8 cellular contexts compared by ENCODE assay signal in the genomic region with DNA sequence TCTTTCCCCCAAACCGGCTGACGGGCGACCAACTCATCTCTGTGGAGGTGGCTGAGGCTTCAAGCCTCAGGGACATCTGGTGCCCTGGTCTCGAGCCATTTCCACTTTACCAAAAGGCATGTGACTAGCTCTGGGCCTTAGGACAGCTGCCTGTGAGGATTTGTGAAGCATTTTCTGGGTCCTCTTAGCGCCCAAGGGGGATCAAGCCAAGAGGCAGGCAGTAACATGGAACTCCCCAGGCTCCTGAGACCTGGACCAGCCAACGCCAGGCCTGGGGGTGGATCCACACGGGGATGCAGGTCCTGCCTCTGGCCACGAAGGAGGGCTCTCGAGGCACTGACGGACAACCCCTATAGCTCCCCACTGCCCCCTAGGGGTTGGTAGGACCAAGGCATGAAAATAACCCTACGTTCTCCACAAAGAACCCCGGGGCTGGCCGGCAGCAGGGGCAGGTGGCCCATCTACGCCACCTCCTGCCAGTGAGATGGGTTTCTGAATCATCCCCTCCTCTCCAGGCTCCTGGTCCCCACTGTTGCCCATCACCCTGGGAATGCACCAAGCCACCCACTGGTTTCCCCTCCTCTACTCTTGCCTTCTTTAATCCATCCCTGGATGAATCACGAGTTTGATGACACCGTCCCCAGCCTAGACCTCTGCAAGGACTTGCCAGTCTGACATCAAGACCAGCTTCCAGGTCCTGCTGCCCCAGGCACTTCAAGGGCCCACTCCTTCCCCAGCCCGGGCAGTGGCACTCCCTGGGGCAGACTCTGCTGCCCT. TPM values are rescaled to one million over a fixed set of nuclear protein-coding genes. Genes with fewer than 3 reads are reported as not detected.
A peak's percentile ranks its signal among the peaks of the same experiment; 100 is the strongest.
DNase-seq lines count a peak whose midpoint lies in the region; ATAC-seq and TF ChIP-seq lines count a peak whose summit lies in the region.

No MANE protein-coding gene starts in this region.

- H3K79me2 ChIP-seq in OCI-LY7 (ENCODE audit: insufficient read depth, low read depth, low read length): no peaks in the 10 kb centered on the region

- H3K4me2 ChIP-seq in OCI-LY7 (ENCODE audit: low read length): no peak overlapping the region

- H3K27ac ChIP-seq in A673 (ENCODE audit: low read depth, low read length, poor library complexity, severe bottlenecking) (no peak overlapping the region), OCI-LY7 (ENCODE audit: low read depth, low read length, poor library complexity, severe bottlenecking) (no peak overlapping the region), colonic mucosa (no peak overlapping the region)

- CTCF ChIA-PET in A673 (lab: Charles Lee) (interaction anchor here (0.6 kb wide), 1 partner anchor 32 kb away, joined by 3 read pairs; no protein-coding TSS in a partner anchor), OCI-LY7 (lab: Charles Lee; ENCODE audit: unreplicated experiment) (no interaction called here)

- DNase-seq in A673 (ENCODE audit: low spot score) (peak; percentile 54), GM12864 (ENCODE audit: low read depth) (no peak), OCI-LY7 (ENCODE audit: low spot score) (peak; percentile 72), colonic mucosa (peak; percentile 38), medulla oblongata (ENCODE audit: extremely low spot score) (peak; percentile 14), NCI-H345 (lab: John Stamatoyannopoulos, UW) (no peak)

- no peaks in the 10 kb centered on the region for H4K20me1 ChIP-seq in OCI-LY7 (ENCODE audit: insufficient read depth, low read length)

- no peaks in the 10 kb centered on the region for H3K27me3 ChIP-seq in A673 (replicated peaks; ENCODE audit: insufficient read depth, low read depth, low read length, poor library complexity)
- H3K27me3 ChIP-seq in colonic mucosa: no peaks in the 10 kb centered on the region

- ATAC-seq in HG03521 (IDR thresholded peaks at IDR 0.05; ENCODE audit: unreplicated experiment): no peak
- ATAC-seq in HG02884 (IDR thresholded peaks at IDR 0.05; ENCODE audit: unreplicated experiment): no peak

- H3K36me3 ChIP-seq in A673 (ENCODE audit: insufficient read depth, low read length, poor library complexity, severe bottlenecking) (no peaks in the 10 kb centered on the region), OCI-LY7 (ENCODE audit: insufficient read depth, low read length) (peaks cover 25% of the 10 kb centered on the region), colonic mucosa (peaks cover 6% of the 10 kb centered on the region)

- TF ChIP-seq CTCF in A673 (conservative IDR thresholded peaks at IDR 0.05; ENCODE audit: low read depth, low read length): peak; percentile 62
- peak; percentile 70 for TF ChIP-seq CTCF in GM12864 (IDR thresholded peaks at IDR 0.05; ENCODE audit: low read depth, low read length, missing control alignments)
- peak; percentile 79 for TF ChIP-seq CTCF in OCI-LY7 (conservative IDR thresholded peaks at IDR 0.05; ENCODE audit: low read length)
- peak; percentile 28 for TF ChIP-seq CTCF in colonic mucosa (IDR thresholded peaks at IDR 0.05)

- H3K9me2 ChIP-seq in OCI-LY7 (ENCODE audit: insufficient read depth, low read length): no peaks in the 10 kb centered on the region

- POLR2A ChIA-PET in A673 (lab: Charles Lee; ENCODE audit: low non-redundant PET) (no interaction called here), OCI-LY7 (lab: Charles Lee) (no interaction called here)

- H3K4me1 ChIP-seq in A673 (ENCODE audit: insufficient read depth, low read length, poor library complexity, severe bottlenecking) (no peaks in the 10 kb centered on the region), OCI-LY7 (ENCODE audit: insufficient read depth, low read length, poor library complexity, severe bottlenecking) (no peaks in the 10 kb centered on the region), colonic mucosa (no peaks in the 10 kb centered on the region)

- BruUV-seq in A673 (replicated peaks; lab: Mats Ljungman, UMichigan): no TSS peak
- BruUV-seq in OCI-LY7 (replicated peaks; lab: Mats Ljungman, UMichigan): no TSS peak

- intact Hi-C loops in A673 (cut with micrococcal nuclease; ENCODE audit: unreplicated experiment) (no loop called here), OCI-LY7 (cut with micrococcal nuclease; ENCODE audit: unreplicated experiment) (no loop called here), colonic mucosa (cut with DNase I) (no loop called here)

- H3K9ac ChIP-seq in colonic mucosa (ENCODE audit: low read depth in 2 of 2, low read length in 2 of 2): no peak overlapping the region

- no peak overlapping the region for H2AFZ ChIP-seq in OCI-LY7 (ENCODE audit: low read length)

- H3K4me3 ChIP-seq in A673 (ENCODE audit: low read depth, low read length, poor library complexity, severe bottlenecking) (no peak overlapping the region), GM12864 (ENCODE audit: low read depth, low read length) (no peak overlapping the region), OCI-LY7 (ENCODE audit: low read depth, low read length, poor library complexity, severe bottlenecking) (no peak overlapping the region), colonic mucosa (no peak overlapping the region)

- H3K9me3 ChIP-seq in A673 (ENCODE audit: low read depth, low read length, poor library complexity, severe bottlenecking) (no peaks in the 10 kb centered on the region), OCI-LY7 (ENCODE audit: low read length) (no peaks in the 10 kb centered on the region), colonic mucosa (no peaks in the 10 kb centered on the region)

RNA-seq across cellular contexts. Expression of a gene that starts 7.0 kb away (rescaled TPM):
- total RNA-seq in A673 (2021) (128 TPM in 2 replicates), OCI-LY7 (2022) (65.0 and 77.3 TPM in 2 replicates), colonic mucosa (100 to 1,000 TPM; 108 to 182 TPM)
- 73.3 and 76.0 TPM in 2 replicates for total RNA-seq in OCI-LY7 (2014; rRNA removed; shearing (Covaris generic))

RNA-seq across cellular contexts. Expression of a gene that starts 37.8 kb away (rescaled TPM):
- total RNA-seq in A673 (2021): 24.7 and 25.4 TPM in 2 replicates
- 9.0 and 10.0 TPM in 2 replicates for total RNA-seq in OCI-LY7 (2014; rRNA removed; shearing (Covaris generic))
- total RNA-seq in OCI-LY7 (2022): 22.7 and 24.3 TPM in 2 replicates
- total RNA-seq in colonic mucosa: 10 to 100 TPM; 14.2 to 24.1 TPM

RNA-seq across cellular contexts. Expression of a gene that starts 46.5 kb away (rescaled TPM):
- total RNA-seq in A673 (2021) (60.2 and 65.7 TPM in 2 replicates), OCI-LY7 (2022) (56.7 and 63.8 TPM in 2 replicates), colonic mucosa (100 to 1,000 TPM in 1 of 2 donors, 10 to 100 TPM in 1; 56.3 to 100 TPM)
- 25.5 and 40.2 TPM in 2 replicates for total RNA-seq in OCI-LY7 (2014; rRNA removed; shearing (Covaris generic))

Comparison
In these comparisons a context has a peak if more than half of its experiments do, and no peak if none do; other contexts are left out.
1. DNase-seq: peak in A673 (single experiment), OCI-LY7 (single experiment), colonic mucosa (single experiment) and medulla oblongata (single experiment); none in GM12864 (single experiment) and NCI-H345 (single experiment).
2. CTCF ChIP-seq: peak in every context shown above with its lines; median percentile 79 in OCI-LY7; 70 in GM12864; 62 in A673; 28 in colonic mucosa.